ENCODE assay signal across 8 cellular contexts in the genomic region with DNA sequence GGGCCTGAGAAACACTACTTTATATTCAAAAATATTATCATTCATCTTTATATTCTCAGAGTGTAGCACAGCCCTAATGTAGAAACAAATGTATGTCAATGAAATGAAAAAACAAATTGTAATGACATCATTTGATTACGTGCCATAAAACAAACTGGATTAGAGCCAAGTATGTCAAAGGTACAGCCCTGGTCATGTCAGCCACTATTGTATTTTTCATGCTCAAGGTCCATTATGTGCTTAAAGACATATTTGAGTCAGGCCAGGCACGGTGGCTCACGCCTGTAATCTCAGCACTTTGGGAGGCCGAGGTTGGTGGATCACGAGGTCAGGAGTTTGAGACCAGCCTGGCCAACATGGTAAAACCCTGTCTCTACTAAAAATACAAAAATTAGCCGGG. TPM values are rescaled to one million over a fixed set of nuclear protein-coding genes. Genes with fewer than 3 reads are reported as not detected.
DNase-seq lines count a peak whose midpoint lies in the region; ATAC-seq, FAIRE-seq and TF ChIP-seq lines count a peak whose summit lies in the region.
"Not testable (repeated sequence)": the region's sequence is repeated elsewhere in the genome, so short reads cannot be mapped to it uniquely, and the experiment has no call there.

No MANE protein-coding gene starts in this region.

- H3K79me1 ChIP-seq in IMR-90 (ENCODE audit: low read depth in 1 of 2, low read length in 2 of 2), result not testable (repeated sequence)

- not testable (repeated sequence) for H3K27ac ChIP-seq in IMR-90 (ENCODE audit: insufficient read depth, low read length); endothelial cell of umbilical vein (ENCODE audit: insufficient read depth, low read depth, low read length)
- peak overlapping the region in 1 of 4 donors; percentile 35 for H3K27ac ChIP-seq in transverse colon

- not testable (repeated sequence) for H3K4me1 Mint-ChIP-seq in MCF 10A (ENCODE audit: insufficient read depth, unreplicated experiment)

- not testable (repeated sequence) for H3K27me3 Mint-ChIP-seq in MCF 10A (ENCODE audit: insufficient read depth, unreplicated experiment)

- not testable (repeated sequence) for H3K9me3 ChIP-seq in IMR-90 (ENCODE audit: control insufficient read depth, insufficient read depth, low read length); endothelial cell of umbilical vein (replicated peaks; ENCODE audit: control insufficient read depth, insufficient read depth, low read length); transverse colon

- not testable (repeated sequence) for H3K9ac ChIP-seq in IMR-90 (ENCODE audit: low read depth, low read length); endothelial cell of umbilical vein (replicated peaks; ENCODE audit: extremely low read depth, insufficient read depth, low read length)

- ATAC-seq in IMR-90 (ENCODE audit: low read depth), result not testable (repeated sequence)

- not testable (repeated sequence) for H3K79me2 ChIP-seq in endothelial cell of umbilical vein (ENCODE audit: control insufficient read depth, insufficient read depth, low read length)

- not testable (repeated sequence) for H2BK15ac ChIP-seq in IMR-90 (ENCODE audit: low read depth, low read length)

- H3K56ac ChIP-seq in IMR-90 (ENCODE audit: extremely low read depth, insufficient read depth, low read length), result not testable (repeated sequence)

- not testable (repeated sequence) for H3K4me2 ChIP-seq in IMR-90 (ENCODE audit: low read depth, low read length); endothelial cell of umbilical vein (ENCODE audit: insufficient read depth, low read length)

- not testable (repeated sequence) for H3K4me1 ChIP-seq in IMR-90 (ENCODE audit: control insufficient read depth, insufficient read depth, low read length); endothelial cell of umbilical vein (ENCODE audit: control insufficient read depth, extremely low read depth, insufficient read depth, low read length); transverse colon

- H3K36me3 ChIP-seq in IMR-90 (ENCODE audit: control insufficient read depth, insufficient read depth, low read length) (peaks cover 32% of the 10 kb centered on the region), transverse colon (peaks cover 0 to 57% (median 21%) of the 10 kb centered on the region in 4 donors)
- H3K36me3 ChIP-seq in endothelial cell of umbilical vein (ENCODE audit: control insufficient read depth in 2 of 2, extremely low read depth in 1 of 2, insufficient read depth in 2 of 2, low read length in 2 of 2), result not testable (repeated sequence)

- DNase-seq in DMS 273 (lab: John Stamatoyannopoulos, UW; ENCODE audit: unreplicated experiment), result peak; percentile 13
- peak; percentile 41 for DNase-seq in IMR-90
- peak; percentile 19 for DNase-seq in NCI-H69 (lab: John Stamatoyannopoulos, UW)
- peak; percentile 9 for DNase-seq in MCF 10A (ENCODE audit: unreplicated experiment)
- DNase-seq in endothelial cell of umbilical vein (ENCODE audit: low read depth, low spot score), result peak; percentile 84
- peak; percentile 14 for DNase-seq in fibroblast of the aortic adventitia (ENCODE audit: low read depth)
- DNase-seq in lung microvascular endothelial cell (ENCODE audit: low read depth in 2 of 2), result peak; percentile 67 to 69
- DNase-seq in transverse colon, result peak; percentile 27

- not testable (repeated sequence) for H3K18ac ChIP-seq in IMR-90 (ENCODE audit: low read depth, low read length)

- TF ChIP-seq RAD21 in IMR-90 (IDR thresholded peaks at IDR 0.05; ENCODE audit: low read length), result not testable (repeated sequence)

- not testable (repeated sequence) for BruUV-seq in IMR-90 (replicated peaks; lab: Mats Ljungman, UMichigan); MCF 10A (replicated peaks; lab: Mats Ljungman, UMichigan); endothelial cell of umbilical vein (replicated peaks; lab: Mats Ljungman, UMichigan)

- WGBS in IMR-90 (ENCODE audit: extremely low coverage in 2 of 2, insufficient read length in 1 of 2), 2 experiments, result 82% methylated on average over 4 of the region's 6 CpGs; no CpG with 5 or more reads in 1 of the 2 experiments
- WGBS in transverse colon (ENCODE audit: low coverage in 1 of 2), 2 donors, result 33 to 75% methylated on average over 1 to 6 of the region's 6 CpGs

- H2BK20ac ChIP-seq in IMR-90 (ENCODE audit: low read depth, low read length), result not testable (repeated sequence)

- not testable (repeated sequence) for H2AK9ac ChIP-seq in IMR-90 (replicated peaks; ENCODE audit: low read depth, low read length, poor library complexity)

- not testable (repeated sequence) for H3K4ac ChIP-seq in IMR-90 (ENCODE audit: low read depth, low read length)

- CTCF ChIA-PET in IMR-90 (lab: Yijun Ruan, JAX); MCF 10A (lab: Yijun Ruan, JAX); endothelial cell of umbilical vein (lab: Charles Lee): not testable (repeated sequence)

- not testable (repeated sequence) for H2AK5ac ChIP-seq in IMR-90 (ENCODE audit: low read depth, low read length)

- not testable (repeated sequence) for H3K4me3 Mint-ChIP-seq in MCF 10A (ENCODE audit: unreplicated experiment)

- dilution Hi-C loops in IMR-90 (cut with HindIII; ENCODE audit: low sequenced_read_pairs, unreplicated experiment); endothelial cell of umbilical vein (cut with MboI; ENCODE audit: extremely low pct_ligation_motif_present, low sequenced_read_pairs): not testable (repeated sequence)

- peak; percentile 55 for FAIRE-seq in endothelial cell of umbilical vein (lab: Jason Lieb, UNC)

- not testable (repeated sequence) for TF ChIP-seq POLR2A in IMR-90 (IDR thresholded peaks at IDR 0.05; ENCODE audit: low read depth, low read length); endothelial cell of umbilical vein (IDR thresholded peaks at IDR 0.05; ENCODE audit: low read depth, low read length); transverse colon (IDR thresholded peaks at IDR 0.05)

- in situ Hi-C loops in IMR-90 (cut with MboI; ENCODE audit: low sequenced_read_pairs), result loop anchor here (25.0 kb wide), 1 partner anchor 442 kb away; no protein-coding TSS in a partner anchor
- in situ Hi-C loops in transverse colon (cut with MboI; ENCODE audit: low pct_ligation_motif_present in 1 of 4, low pct_unique_long_range_greater_than_20kb in 1 of 4, low sequenced_read_pairs in 3 of 4), result loop anchor here in 1 of 4 donors (25.0 kb wide), 1 partner anchor 442 kb away; no protein-coding TSS in a partner anchor

- not testable (repeated sequence) for H4K8ac ChIP-seq in IMR-90 (ENCODE audit: low read depth in 2 of 2, low read length in 2 of 2)

- H4K91ac ChIP-seq in IMR-90 (ENCODE audit: insufficient read depth, low read depth, low read length), result not testable (repeated sequence)

- not testable (repeated sequence) for H3K27ac Mint-ChIP-seq in MCF 10A (ENCODE audit: low read depth, unreplicated experiment)

- not testable (repeated sequence) for H2BK120ac ChIP-seq in IMR-90 (ENCODE audit: low read depth, low read length)

- not testable (repeated sequence) for H3K14ac ChIP-seq in IMR-90 (replicated peaks; ENCODE audit: low read depth, low read length)

- not testable (repeated sequence) for TF ChIP-seq EP300 in transverse colon (IDR thresholded peaks at IDR 0.05; ENCODE audit: low read depth)

- TF ChIP-seq CTCF in IMR-90 (conservative IDR thresholded peaks at IDR 0.05; ENCODE audit: low read depth, low read length); MCF 10A (IDR thresholded peaks at IDR 0.05; ENCODE audit: unreplicated experiment); endothelial cell of umbilical vein (IDR thresholded peaks at IDR 0.05; ENCODE audit: extremely low read depth in 1 of 2, insufficient read depth in 1 of 2, low read depth in 1 of 2, low read length in 2 of 2); fibroblast of the aortic adventitia (IDR thresholded peaks at IDR 0.05; ENCODE audit: insufficient read depth, low read length); transverse colon (IDR thresholded peaks at IDR 0.05): not testable (repeated sequence)

- intact Hi-C loops in IMR-90 (cut with micrococcal nuclease); MCF 10A (cut with micrococcal nuclease); endothelial cell of umbilical vein (cut with micrococcal nuclease); transverse colon (cut with DNase I; ENCODE audit: low total_unique reads): not testable (repeated sequence)

- H4K5ac ChIP-seq in IMR-90 (ENCODE audit: low read depth, low read length), result not testable (repeated sequence)

- H3K23ac ChIP-seq in IMR-90 (ENCODE audit: low read depth, low read length), result not testable (repeated sequence)

- H3K27me3 ChIP-seq in IMR-90 (ENCODE audit: control insufficient read depth, insufficient read depth, low read length); endothelial cell of umbilical vein (ENCODE audit: control insufficient read depth in 2 of 2, insufficient read depth in 2 of 2, low read length in 2 of 2); transverse colon: not testable (repeated sequence)

- not testable (repeated sequence) for H3K4me3 ChIP-seq in IMR-90 (ENCODE audit: insufficient read depth, low read depth, low read length); endothelial cell of umbilical vein (replicated peaks in 1 of 3; ENCODE audit: insufficient read depth in 1 of 3, low read depth in 1 of 3, low read length in 3 of 3); fibroblast of the aortic adventitia (ENCODE audit: low read depth, low read length); transverse colon

- not testable (repeated sequence) for H3K9me3 Mint-ChIP-seq in MCF 10A (ENCODE audit: unreplicated experiment)

- H3K9me1 ChIP-seq in IMR-90 (ENCODE audit: insufficient read depth, low read length); endothelial cell of umbilical vein (replicated peaks; ENCODE audit: control insufficient read depth, extremely low read depth, insufficient read depth, low read length): not testable (repeated sequence)

- H3K36me3 Mint-ChIP-seq in MCF 10A (ENCODE audit: insufficient read depth, unreplicated experiment), result peaks cover 71% of the 10 kb centered on the region

- POLR2A ChIA-PET in IMR-90 (lab: Charles Lee; ENCODE audit: unreplicated experiment); MCF 10A (lab: Yijun Ruan, JAX); endothelial cell of umbilical vein (lab: Charles Lee): not testable (repeated sequence)

- H2BK5ac ChIP-seq in IMR-90 (ENCODE audit: low read depth, low read length, poor library complexity, severe bottlenecking), result not testable (repeated sequence)

- H4K20me1 ChIP-seq in IMR-90 (ENCODE audit: insufficient read depth, low read length); endothelial cell of umbilical vein (replicated peaks; ENCODE audit: control insufficient read depth, extremely low read depth, insufficient read depth, low read length): not testable (repeated sequence)

- not testable (repeated sequence) for H2AFZ ChIP-seq in IMR-90 (replicated peaks; ENCODE audit: low read length, poor library complexity); endothelial cell of umbilical vein (ENCODE audit: low read depth, low read length)

RNA-seq across cellular contexts. Expression of a gene that starts 20.5 kb away (rescaled TPM):
- total RNA-seq in IMR-90 (2012; rRNA removed) (10.6 and 11.9 TPM in 2 replicates), MCF 10A (2022) (22.8 and 29.9 TPM in 2 replicates), endothelial cell of umbilical vein (14.7 and 19.9 TPM in 2 replicates), fibroblast of the aortic adventitia (ENCODE audit: low replicate concordance) (13.9 and 53.1 TPM in 2 replicates), lung microvascular endothelial cell (5.9 and 6.9 TPM in 2 replicates), transverse colon (100 to 1,000 TPM in 1 of 4 donors, 10 to 100 TPM in 3; 24.3 to 144 (median 30.1) TPM)
- polyA plus RNA-seq in IMR-90 (2012; rRNA removed) (11.0 and 12.7 TPM in 2 replicates), endothelial cell of umbilical vein (12.4 and 13.1 TPM in 2 replicates)
- polyA plus RNA-seq in IMR-90 (2012; cell fraction: cytosol; rRNA removed), result 4.9 and 8.1 TPM in 2 replicates
- polyA plus RNA-seq in IMR-90 (2012; cell fraction: nucleus; rRNA removed; ENCODE audit: low replicate concordance), result 20.0 and 40.0 TPM in 2 replicates
- 8.8 and 9.1 TPM in 2 replicates for polyA plus RNA-seq in endothelial cell of umbilical vein (2011; cell fraction: cytosol; rRNA removed)
- 33.4 TPM in 2 replicates for polyA plus RNA-seq in endothelial cell of umbilical vein (2011; cell fraction: nucleus; rRNA removed)
- 9.8 TPM in 2 replicates for polyA plus RNA-seq in endothelial cell of umbilical vein (2012)
- polyA minus RNA-seq in endothelial cell of umbilical vein, result 10.0 and 12.1 TPM in 2 replicates
- 10.8 TPM for polyA minus RNA-seq in endothelial cell of umbilical vein (2011; cell fraction: cytosol; rRNA and poly(A)+ RNA removed)
- 9.7 and 17.4 TPM in 2 replicates for polyA minus RNA-seq in endothelial cell of umbilical vein (2011; cell fraction: nucleus; rRNA and poly(A)+ RNA removed)

RNA-seq across cellular contexts. Expression of a gene that starts 58.5 kb away (rescaled TPM):
- total RNA-seq in IMR-90 (2012; rRNA removed) (11.1 and 19.7 TPM in 2 replicates), MCF 10A (2022) (72.5 and 84.2 TPM in 2 replicates), endothelial cell of umbilical vein (67.7 and 68.1 TPM in 2 replicates), fibroblast of the aortic adventitia (ENCODE audit: low replicate concordance) (19.6 and 21.3 TPM in 2 replicates), lung microvascular endothelial cell (14.2 and 15.3 TPM in 2 replicates), transverse colon (10 to 100 TPM in 3 of 4 donors, 1 to 10 TPM in 1; 9.8 to 37.0 (median 22.8) TPM)
- polyA plus RNA-seq in IMR-90 (2012; rRNA removed) (53.8 and 57.4 TPM in 2 replicates), endothelial cell of umbilical vein (52.1 and 60.7 TPM in 2 replicates)
- 40.2 and 49.0 TPM in 2 replicates for polyA plus RNA-seq in IMR-90 (2012; cell fraction: cytosol; rRNA removed)
- polyA plus RNA-seq in IMR-90 (2012; cell fraction: nucleus; rRNA removed; ENCODE audit: low replicate concordance), result 25.4 and 61.2 TPM in 2 replicates
- 68.5 and 83.1 TPM in 2 replicates for polyA plus RNA-seq in endothelial cell of umbilical vein (2011; cell fraction: cytosol; rRNA removed)
- 40.5 and 51.1 TPM in 2 replicates for polyA plus RNA-seq in endothelial cell of umbilical vein (2011; cell fraction: nucleus; rRNA removed)
- 67.8 and 76.2 TPM in 2 replicates for polyA plus RNA-seq in endothelial cell of umbilical vein (2012)
- 25.8 and 30.1 TPM in 2 replicates for polyA minus RNA-seq in endothelial cell of umbilical vein
- polyA minus RNA-seq in endothelial cell of umbilical vein (2011; cell fraction: cytosol; rRNA and poly(A)+ RNA removed), result 38.8 TPM
- polyA minus RNA-seq in endothelial cell of umbilical vein (2011; cell fraction: nucleus; rRNA and poly(A)+ RNA removed), result 7.6 and 7.7 TPM in 2 replicates

RNA-seq across cellular contexts. Expression of a gene that starts 58.6 kb away (rescaled TPM):
- total RNA-seq in IMR-90 (2012; rRNA removed) (881 and 1,151 TPM in 2 replicates), MCF 10A (2022) (1,966 and 2,009 TPM in 2 replicates), endothelial cell of umbilical vein (1,181 and 1,230 TPM in 2 replicates), fibroblast of the aortic adventitia (ENCODE audit: low replicate concordance) (356 and 2,683 TPM in 2 replicates), lung microvascular endothelial cell (1,568 and 1,755 TPM in 2 replicates), transverse colon (1,000 to 10,000 TPM in 3 of 4 donors, 100 to 1,000 TPM in 1; 498 to 3,953 (median 1,382) TPM)
- polyA plus RNA-seq in IMR-90 (2012; rRNA removed) (1,650 and 1,735 TPM in 2 replicates), endothelial cell of umbilical vein (1,706 and 2,206 TPM in 2 replicates)
- polyA plus RNA-seq in IMR-90 (2012; cell fraction: cytosol; rRNA removed), result 3,661 and 4,271 TPM in 2 replicates
- 742 and 1,804 TPM in 2 replicates for polyA plus RNA-seq in IMR-90 (2012; cell fraction: nucleus; rRNA removed; ENCODE audit: low replicate concordance)
- polyA plus RNA-seq in endothelial cell of umbilical vein (2011; cell fraction: cytosol; rRNA removed), result 2,312 and 2,917 TPM in 2 replicates
- 755 and 869 TPM in 2 replicates for polyA plus RNA-seq in endothelial cell of umbilical vein (2011; cell fraction: nucleus; rRNA removed)
- 2,045 and 2,627 TPM in 2 replicates for polyA plus RNA-seq in endothelial cell of umbilical vein (2012)
- polyA minus RNA-seq in endothelial cell of umbilical vein, result 398 and 474 TPM in 2 replicates
- 660 TPM for polyA minus RNA-seq in endothelial cell of umbilical vein (2011; cell fraction: cytosol; rRNA and poly(A)+ RNA removed)
- polyA minus RNA-seq in endothelial cell of umbilical vein (2011; cell fraction: nucleus; rRNA and poly(A)+ RNA removed), result 77.2 and 95.6 TPM in 2 replicates

Comparison
In these comparisons a context has a peak if more than half of its experiments do, and no peak if none do; other contexts are left out.
1. DNase-seq: peak in every context shown above with its lines; median percentile 84 in endothelial cell of umbilical vein; 68 in lung microvascular endothelial cell; 41 in IMR-90; 27 in transverse colon; 19 in NCI-H69; 14 in fibroblast of the aortic adventitia; 13 in DMS 273; 9 in MCF 10A.